ENCODE assay signal across 9 cellular contexts in the genomic region with DNA sequence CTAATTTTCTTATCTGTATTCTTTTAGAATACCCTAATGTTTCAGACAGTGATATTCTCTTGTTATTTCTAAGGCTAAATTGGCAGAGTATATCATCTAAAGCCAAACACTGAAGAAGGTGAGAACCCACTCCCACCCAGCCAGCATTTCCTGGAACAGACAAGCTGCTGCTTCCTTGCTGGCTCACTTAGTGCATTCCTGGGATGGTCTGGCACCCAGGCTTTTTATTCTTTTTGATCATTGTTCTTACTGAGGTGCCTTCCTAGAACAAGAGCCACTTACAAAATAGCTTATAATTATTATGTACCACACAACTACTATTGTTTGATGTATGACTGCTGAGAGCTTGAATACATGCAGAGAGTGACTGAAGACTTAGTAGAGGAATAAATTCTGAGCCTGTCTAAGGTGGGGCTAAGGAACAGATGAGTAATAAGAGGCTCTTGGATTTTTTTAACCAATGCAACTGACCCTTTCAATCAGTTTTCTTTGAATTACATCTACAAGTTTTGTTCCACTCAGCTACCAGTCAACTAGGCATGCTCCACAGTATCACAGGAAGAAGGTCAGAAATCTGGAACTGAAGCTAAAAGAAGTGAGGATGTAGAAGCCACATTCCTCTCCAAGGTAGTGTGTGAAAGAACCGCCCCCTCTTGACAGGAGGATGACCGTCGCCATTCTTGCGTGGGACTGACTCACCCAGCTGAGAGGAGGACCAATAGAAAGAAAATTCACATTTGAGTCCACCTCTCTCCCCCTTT. TPM values are rescaled to one million over a fixed set of nuclear protein-coding genes. Genes with fewer than 3 reads are reported as not detected.
A peak's percentile ranks its signal among the peaks of the same experiment; 100 is the strongest.
DNase-seq lines count a peak whose midpoint lies in the region; ATAC-seq and TF ChIP-seq lines count a peak whose summit lies in the region.
"Had no signal": no experiment of that assay in that cellular context is flagged by ENCODE, and none has a peak within 500 bp of the region (broad histone marks: within the 10 kb centered on the region; RNA-seq: fewer than 3 reads in every experiment).

No MANE protein-coding gene starts in this region.

- no peak for DNase-seq in activated naive CD4-positive, alpha-beta T cell treated with anti-CD3 and anti-CD28 coated beads, Interleukin-2, amount 10 ng/mL, durations not matched to agents 7 days and 5 days
- no peak for DNase-seq in activated naive CD4-positive, alpha-beta T cell treated with anti-CD3 and anti-CD28 coated beads, Interleukin-2, amount 50 U/mL, for 16 hours
- DNase-seq in amniotic epithelial cell (ENCODE audit: low read depth) = peak; percentile 68
- DNase-seq in kidney tubule cell (ENCODE audit: low spot score) = peak; percentile 93
- no peak for DNase-seq in upper lobe of right lung
- DNase-seq in mucosa of gallbladder (ENCODE audit: low spot score) = no peak
- no peak for DNase-seq in stimulated activated CD4-positive, alpha-beta T cell treated with anti-CD3 and anti-CD28 coated beads, Interleukin-1b, Interleukin-23, amount 100 ng/mL, for 48 hours
- DNase-seq in ecto neural progenitor cell (ENCODE audit: low spot score) = no peak
- DNase-seq: NCI-H1105 had no signal

- H3K4me1 Mint-ChIP-seq in activated naive CD4-positive, alpha-beta T cell treated with anti-CD3 and anti-CD28 coated beads, Interleukin-2, amount 10 ng/mL, durations not matched to agents 7 days and 5 days = peaks cover 50% of the 10 kb centered on the region

- peaks cover 18% of the 10 kb centered on the region for H3K4me1 ChIP-seq in upper lobe of right lung

- peaks cover 79% of the 10 kb centered on the region for H3K36me3 ChIP-seq in upper lobe of right lung

- peak; percentile 79 for ATAC-seq in upper lobe of right lung

- no peaks in the 10 kb centered on the region for H3K27me3 ChIP-seq in upper lobe of right lung

- H3K9me3 Mint-ChIP-seq in activated naive CD4-positive, alpha-beta T cell treated with anti-CD3 and anti-CD28 coated beads, Interleukin-2, amount 10 ng/mL, durations not matched to agents 7 days and 5 days = no peaks in the 10 kb centered on the region

- peak overlapping the region; percentile 22 for H3K27ac Mint-ChIP-seq in activated naive CD4-positive, alpha-beta T cell treated with anti-CD3 and anti-CD28 coated beads, Interleukin-2, amount 10 ng/mL, durations not matched to agents 7 days and 5 days

- no peaks in the 10 kb centered on the region for H3K27me3 Mint-ChIP-seq in activated naive CD4-positive, alpha-beta T cell treated with anti-CD3 and anti-CD28 coated beads, Interleukin-2, amount 10 ng/mL, durations not matched to agents 7 days and 5 days

- CTCF ChIA-PET in activated naive CD4-positive, alpha-beta T cell treated with anti-CD3 and anti-CD28 coated beads, Interleukin-2, amount 10 ng/mL, durations not matched to agents 7 days and 5 days (lab: Charles Lee) = interaction anchor here (0.7 to 2.6 kb wide), 6 partner anchors 9 to 199 kb away, joined by 3 to 16 read pairs (median 3); partner anchors contain the start of gene PRPH2

- intact Hi-C loops in upper lobe of right lung (cut with DNase I) = no loop called here

- H3K4me3 ChIP-seq in upper lobe of right lung = no peak overlapping the region

- peaks cover 63% of the 10 kb centered on the region for H3K36me3 Mint-ChIP-seq in activated naive CD4-positive, alpha-beta T cell treated with anti-CD3 and anti-CD28 coated beads, Interleukin-2, amount 10 ng/mL, durations not matched to agents 7 days and 5 days

- H3K9me3 ChIP-seq in upper lobe of right lung = no peaks in the 10 kb centered on the region

- no peak for TF ChIP-seq CTCF in upper lobe of right lung (IDR thresholded peaks at IDR 0.05)

- no peak overlapping the region for H3K4me3 Mint-ChIP-seq in activated naive CD4-positive, alpha-beta T cell treated with anti-CD3 and anti-CD28 coated beads, Interleukin-2, amount 10 ng/mL, durations not matched to agents 7 days and 5 days

- H3K27ac ChIP-seq in upper lobe of right lung = peak overlapping the region; percentile 25

RNA-seq across cellular contexts. Expression of gene PRPH2, which starts 30.1 kb away (rescaled TPM):
- total RNA-seq in upper lobe of right lung (1.2 TPM), mucosa of gallbladder (1.7 TPM)

RNA-seq across cellular contexts. Expression of gene TBCC, which starts 53.6 kb away (rescaled TPM):
- 17.8 TPM for total RNA-seq in upper lobe of right lung
- total RNA-seq in mucosa of gallbladder = 19.7 TPM

Comparison
In these comparisons a context has a peak if more than half of its experiments do, and no peak if none do; other contexts are left out.
1. DNase-seq: peak in amniotic epithelial cell (single experiment) and kidney tubule cell (single experiment); none in activated naive CD4-positive, alpha-beta T cell treated with anti-CD3 and anti-CD28 coated beads, Interleukin-2, amount 10 ng/mL, durations not matched to agents 7 days and 5 days (single experiment), activated naive CD4-positive, alpha-beta T cell treated with anti-CD3 and anti-CD28 coated beads, Interleukin-2, amount 50 U/mL, for 16 hours (single experiment), upper lobe of right lung (single experiment), mucosa of gallbladder (single experiment), stimulated activated CD4-positive, alpha-beta T cell treated with anti-CD3 and anti-CD28 coated beads, Interleukin-1b, Interleukin-23, amount 100 ng/mL, for 48 hours (single experiment) and ecto neural progenitor cell (single experiment).